11 cellular contexts compared by ENCODE assay signal in genomic region chr14:74956000-74956279, GRCh38. TPM values are rescaled to one million over a fixed set of nuclear protein-coding genes. Genes with fewer than 3 reads are reported as not detected.
DNase-seq lines count a peak whose midpoint lies in the region; ATAC-seq and TF ChIP-seq lines count a peak whose summit lies in the region.
"Had no signal": no experiment of that assay in that cellular context is flagged by ENCODE, and none has a peak within 500 bp of the region (broad histone marks: within the 10 kb centered on the region; RNA-seq: fewer than 3 reads in every experiment).

No MANE protein-coding gene starts in this region.

- ATAC-seq in SK-N-SH treated with all-trans-retinoic acid at 6 μM for 48 hours (no peak), GM21619 (IDR thresholded peaks at IDR 0.05; ENCODE audit: unreplicated experiment) (no peak), HG03159 (IDR thresholded peaks at IDR 0.05; ENCODE audit: unreplicated experiment) (no peak)
- ATAC-seq in activated CD8-positive, alpha-beta T cell treated with anti-CD3 and anti-CD28 coated beads, Interleukin-2, amount 10 ng/mL, durations not matched to agents 7 days and 5 days = no peak
- ATAC-seq in stimulated activated effector memory CD8-positive, alpha-beta T cell treated with anti-CD3 and anti-CD28 coated beads, Interleukin-12 subunit alpha, Interleukin-12 subunit beta, amount 100 ng/mL, for 72 hours = no peak

- POLR2A ChIA-PET in SK-N-SH (lab: Yijun Ruan, JAX) = interaction anchor here (0.6 to 2.0 kb wide), 5 partner anchors 8 to 113 kb away, joined by 3 to 6 read pairs (median 3); partner anchors contain the start of gene ZC2HC1C
- POLR2A ChIA-PET in activated CD8-positive, alpha-beta T cell treated with anti-CD3 and anti-CD28 coated beads, Interleukin-2, amount 10 ng/mL, durations not matched to agents 7 days and 5 days (lab: Charles Lee) = interaction anchor here (0.7 kb wide), 1 partner anchor 17 kb away, joined by 3 read pairs; no protein-coding TSS in a partner anchor

- no peaks in the 10 kb centered on the region for H3K79me2 ChIP-seq in SK-N-SH (ENCODE audit: insufficient read depth)

- no peaks in the 10 kb centered on the region for H3K9me2 ChIP-seq in SK-N-SH

- DNase-seq in SK-N-SH (no peak), activated gamma-delta T cell treated with Interleukin-2 at 50 U/mL for 16 hours (no peak)
- DNase-seq in activated CD8-positive, alpha-beta T cell treated with anti-CD3 and anti-CD28 coated beads, Interleukin-2, amount 10 ng/mL, durations not matched to agents 7 days and 5 days = no peak
- no peak for DNase-seq in stimulated activated effector memory CD8-positive, alpha-beta T cell treated with anti-CD3 and anti-CD28 coated beads, Interleukin-12 subunit alpha, Interleukin-12 subunit beta, amount 100 ng/mL, for 72 hours (ENCODE audit: low spot score in 2 of 2)

- no peak overlapping the region for H3K27ac Mint-ChIP-seq in activated CD8-positive, alpha-beta T cell treated with anti-CD3 and anti-CD28 coated beads, Interleukin-2, amount 10 ng/mL, durations not matched to agents 7 days and 5 days
- H3K27ac Mint-ChIP-seq in stimulated activated effector memory CD8-positive, alpha-beta T cell treated with anti-CD3 and anti-CD28 coated beads, Interleukin-12 subunit alpha, Interleukin-12 subunit beta, amount 100 ng/mL, for 72 hours = no peak overlapping the region
- H3K27ac Mint-ChIP-seq: T-helper 17 cell had no signal

- no peaks in the 10 kb centered on the region for H4K20me1 ChIP-seq in SK-N-SH (ENCODE audit: insufficient read depth)

- no peak for TF ChIP-seq RAD21 in SK-N-SH (IDR thresholded peaks at IDR 0.05; ENCODE audit: low read length)

- no peak overlapping the region for H3K9ac ChIP-seq in SK-N-SH

- H3K27me3 Mint-ChIP-seq in activated CD8-positive, alpha-beta T cell treated with anti-CD3 and anti-CD28 coated beads, Interleukin-2, amount 10 ng/mL, durations not matched to agents 7 days and 5 days (ENCODE audit: low read depth) = peaks cover 12% of the 10 kb centered on the region

- H3K4me1 Mint-ChIP-seq in activated CD8-positive, alpha-beta T cell treated with anti-CD3 and anti-CD28 coated beads, Interleukin-2, amount 10 ng/mL, durations not matched to agents 7 days and 5 days (ENCODE audit: low read depth) = peaks cover 8% of the 10 kb centered on the region
- H3K4me1 Mint-ChIP-seq in stimulated activated effector memory CD8-positive, alpha-beta T cell treated with anti-CD3 and anti-CD28 coated beads, Interleukin-12 subunit alpha, Interleukin-12 subunit beta, amount 100 ng/mL, for 72 hours = no peaks in the 10 kb centered on the region

- H3K4me3 ChIP-seq in SK-N-SH (ENCODE audit: low read depth in 2 of 2, low read length in 1 of 2) (peak overlapping the region; percentile 49 to 65; a peak in 2 of 4 replicates), iPS-11a (ENCODE audit: low read depth, low read length) (peak overlapping the region; percentile 47)

- no peaks in the 10 kb centered on the region for H3K9me3 ChIP-seq in SK-N-SH

- H3K4me3 Mint-ChIP-seq in activated CD8-positive, alpha-beta T cell treated with anti-CD3 and anti-CD28 coated beads, Interleukin-2, amount 10 ng/mL, durations not matched to agents 7 days and 5 days = peak overlapping the region; percentile 38
- H3K4me3 Mint-ChIP-seq in stimulated activated effector memory CD8-positive, alpha-beta T cell treated with anti-CD3 and anti-CD28 coated beads, Interleukin-12 subunit alpha, Interleukin-12 subunit beta, amount 100 ng/mL, for 72 hours = peak overlapping the region; percentile 48

- no peaks in the 10 kb centered on the region for H3K36me3 ChIP-seq in SK-N-SH (replicated peaks in 1 of 2; ENCODE audit: control insufficient read depth in 1 of 2, insufficient read depth in 2 of 2, low read length in 1 of 2)

- H3K4me2 ChIP-seq in SK-N-SH = no peak overlapping the region

- H3K4me1 ChIP-seq in SK-N-SH (ENCODE audit: control insufficient read depth in 1 of 2, insufficient read depth in 2 of 2, low read depth in 1 of 2, low read length in 1 of 2) = peaks cover 0 to 43% of the 10 kb centered on the region in 2 experiments; a peak in 2 of 4 replicates

- no peaks in the 10 kb centered on the region for H3F3A ChIP-seq in SK-N-SH (replicated peaks; ENCODE audit: insufficient read depth)

- H2AFZ ChIP-seq in SK-N-SH (ENCODE audit: low read depth) = peak overlapping the region; percentile 87

- TF ChIP-seq EP300 in SK-N-SH (IDR thresholded peaks at IDR 0.05; ENCODE audit: borderline replicate concordance in 1 of 2, low read depth in 1 of 2, low read length in 1 of 2) = no peak

- H3K36me3 Mint-ChIP-seq in activated CD8-positive, alpha-beta T cell treated with anti-CD3 and anti-CD28 coated beads, Interleukin-2, amount 10 ng/mL, durations not matched to agents 7 days and 5 days (ENCODE audit: low read depth) = no peaks in the 10 kb centered on the region
- H3K36me3 Mint-ChIP-seq in stimulated activated effector memory CD8-positive, alpha-beta T cell treated with anti-CD3 and anti-CD28 coated beads, Interleukin-12 subunit alpha, Interleukin-12 subunit beta, amount 100 ng/mL, for 72 hours = no peaks in the 10 kb centered on the region

- TF ChIP-seq CTCF in SK-N-SH (IDR thresholded peaks at IDR 0.05) = no peak

- no peaks in the 10 kb centered on the region for H3K9me3 Mint-ChIP-seq in activated CD8-positive, alpha-beta T cell treated with anti-CD3 and anti-CD28 coated beads, Interleukin-2, amount 10 ng/mL, durations not matched to agents 7 days and 5 days (ENCODE audit: insufficient read depth)
- H3K9me3 Mint-ChIP-seq in stimulated activated effector memory CD8-positive, alpha-beta T cell treated with anti-CD3 and anti-CD28 coated beads, Interleukin-12 subunit alpha, Interleukin-12 subunit beta, amount 100 ng/mL, for 72 hours = no peaks in the 10 kb centered on the region

- CTCF ChIA-PET in SK-N-SH (lab: Yijun Ruan, JAX) = interaction anchor here (1.2 to 1.8 kb wide), 4 partner anchors 8 to 352 kb away, joined by 3 to 10 read pairs (median 6); no protein-coding TSS in a partner anchor
- CTCF ChIA-PET in activated CD8-positive, alpha-beta T cell treated with anti-CD3 and anti-CD28 coated beads, Interleukin-2, amount 10 ng/mL, durations not matched to agents 7 days and 5 days (lab: Charles Lee) = interaction anchor here (2.9 kb wide), 1 partner anchor 95 kb away, joined by 10 read pairs; no protein-coding TSS in a partner anchor

- H3K27me3 ChIP-seq in SK-N-SH (ENCODE audit: insufficient read depth) = no peaks in the 10 kb centered on the region

- WGBS in SK-N-SH (ENCODE audit: low lambda C conversion rate) = 94% methylated on average over 9 of the region's 9 CpGs

- H3K27ac ChIP-seq in SK-N-SH (ENCODE audit: low read depth in 2 of 2, low read length in 1 of 2) = no peak overlapping the region
- H3K27ac ChIP-seq: 22Rv1, HL-60 had no signal

TF ChIP-seq in SK-N-SH, 30 proteins besides CTCF, POLR2A, EP300 and RAD21 (continues in another document):
- TF ChIP-seq NRF1 (IDR thresholded peaks at IDR 0.05; ENCODE audit: low read depth, low read length) (no peak), PBX3 (IDR thresholded peaks at IDR 0.05) (no peak)

TF ChIP-seq in SK-N-SH treated with all-trans-retinoic acid at 6 μM for 48 hours, 23 proteins besides CTCF, POLR2A, EP300 and RAD21 (continues in another document):
- TF ChIP-seq PATZ1 (CRISPR knock-in tag; IDR thresholded peaks at IDR 0.05; ENCODE audit: borderline replicate concordance) (no peak), ISL1 (CRISPR knock-in tag; IDR thresholded peaks at IDR 0.05) (no peak), TOX (CRISPR knock-in tag; IDR thresholded peaks at IDR 0.05; ENCODE audit: borderline replicate concordance) (no peak), CSRNP3 (CRISPR knock-in tag; IDR thresholded peaks at IDR 0.05) (no peak)

RNA-seq across cellular contexts. Expression of gene PGF, which starts 0.5 kb away (rescaled TPM):
- 2.3 and 4.4 TPM in 2 replicates for polyA plus RNA-seq in SK-N-SH (2012; rRNA removed)
- 2.0 and 3.5 TPM in 2 replicates for polyA plus RNA-seq in SK-N-SH (2012; cell fraction: cytosol; rRNA removed)
- 2.6 and 3.5 TPM in 2 replicates for polyA plus RNA-seq in SK-N-SH (2012; cell fraction: nucleus; rRNA removed)
- under 1 TPM in 1 of 2 experiments, not detected in 1; 0.21 TPM for total RNA-seq in activated CD8-positive, alpha-beta T cell treated with anti-CD3 and anti-CD28 coated beads, Interleukin-2, amount 10 ng/mL, durations not matched to agents 7 days and 5 days
- total RNA-seq: T-helper 17 cell had no signal

RNA-seq across cellular contexts. Expression of gene RPS6KL1, which starts 32.9 kb away (rescaled TPM):
- 2.5 and 4.4 TPM in 2 replicates for polyA plus RNA-seq in SK-N-SH (2012; rRNA removed)
- 1.2 and 2.1 TPM in 2 replicates for polyA plus RNA-seq in SK-N-SH (2012; cell fraction: cytosol; rRNA removed)
- 12.2 and 14.8 TPM in 2 replicates for polyA plus RNA-seq in SK-N-SH (2012; cell fraction: nucleus; rRNA removed)
- total RNA-seq in activated CD8-positive, alpha-beta T cell treated with anti-CD3 and anti-CD28 coated beads, Interleukin-2, amount 10 ng/mL, durations not matched to agents 7 days and 5 days = 1 to 10 TPM; 4.3 to 5.2 TPM

RNA-seq across cellular contexts. Expression of gene EIF2B2, which starts 46.8 kb away (rescaled TPM):
- 111 and 125 TPM in 2 replicates for polyA plus RNA-seq in SK-N-SH (2012; rRNA removed)
- 96.3 and 101 TPM in 2 replicates for polyA plus RNA-seq in SK-N-SH (2012; cell fraction: cytosol; rRNA removed)
- polyA plus RNA-seq in SK-N-SH (2012; cell fraction: nucleus; rRNA removed) = 86.6 and 105 TPM in 2 replicates
- 10 to 100 TPM; 49.1 to 51.0 TPM for total RNA-seq in activated CD8-positive, alpha-beta T cell treated with anti-CD3 and anti-CD28 coated beads, Interleukin-2, amount 10 ng/mL, durations not matched to agents 7 days and 5 days
